8 cellular contexts compared by ENCODE assay signal in the genomic region with DNA sequence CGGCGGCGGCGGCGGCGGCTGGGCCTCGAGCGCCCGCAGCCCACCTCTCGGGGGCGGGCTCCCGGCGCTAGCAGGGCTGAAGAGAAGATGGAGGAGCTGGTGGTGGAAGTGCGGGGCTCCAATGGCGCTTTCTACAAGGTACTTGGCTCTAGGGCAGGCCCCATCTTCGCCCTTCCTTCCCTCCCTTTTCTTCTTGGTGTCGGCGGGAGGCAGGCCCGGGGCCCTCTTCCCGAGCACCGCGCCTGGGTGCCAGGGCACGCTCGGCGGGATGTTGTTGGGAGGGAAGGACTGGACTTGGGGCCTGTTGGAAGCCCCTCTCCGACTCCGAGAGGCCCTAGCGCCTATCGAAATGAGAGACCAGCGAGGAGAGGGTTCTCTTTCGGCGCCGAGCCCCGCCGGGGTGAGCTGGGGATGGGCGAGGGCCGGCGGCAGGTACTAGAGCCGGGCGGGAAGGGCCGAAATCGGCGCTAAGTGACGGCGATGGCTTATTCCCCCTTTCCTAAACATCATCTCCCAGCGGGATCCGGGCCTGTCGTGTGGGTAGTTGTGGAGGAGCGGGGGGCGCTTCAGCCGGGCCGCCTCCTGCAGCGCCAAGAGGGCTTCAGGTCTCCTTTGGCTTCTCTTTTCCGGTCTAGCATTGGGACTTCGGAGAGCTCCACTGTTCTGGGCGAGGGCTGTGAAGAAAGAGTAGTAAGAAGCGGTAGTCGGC. TPM values are rescaled to one million over a fixed set of nuclear protein-coding genes. Genes with fewer than 3 reads are reported as not detected.
DNase-seq lines count a peak whose midpoint lies in the region; ATAC-seq and TF ChIP-seq lines count a peak whose summit lies in the region.

No MANE protein-coding gene starts in this region.

- peak overlapping the region; percentile 76 for H3K4me3 ChIP-seq in astrocyte of the spinal cord (ENCODE audit: low read depth, low read length)

- peak; percentile 40 for ATAC-seq in GM19467 (IDR thresholded peaks at IDR 0.05; ENCODE audit: unreplicated experiment)
- peak; percentile 11 for ATAC-seq in HG03565 (IDR thresholded peaks at IDR 0.05; ENCODE audit: unreplicated experiment)

- in situ Hi-C loops in astrocyte of the spinal cord (cut with HindIII; ENCODE audit: low sequenced_read_pairs): no loop called here

- TF ChIP-seq CTCF in astrocyte of the spinal cord (IDR thresholded peaks at IDR 0.05; ENCODE audit: low read depth, low read length): no peak

- peak; percentile 30 for DNase-seq in DMS79 treated with DMSO at 0.1 percent for 48 hours (lab: John Stamatoyannopoulos, UW)
- peak; percentile 15 for DNase-seq in SK-N-DZ (ENCODE audit: low spot score)
- peak; percentile 32 for DNase-seq in astrocyte of the spinal cord (ENCODE audit: low read depth, low spot score)
- DNase-seq in hippocampal formation (lab: John Stamatoyannopoulos, UW): peak; percentile 3 to 48
- DNase-seq in retina: peak; percentile 81
- DNase-seq in NCI-H1694 (lab: John Stamatoyannopoulos, UW): no peak

RNA-seq across cellular contexts. Expression of a gene that starts 0.5 kb away (rescaled TPM):
- polyA plus RNA-seq in SK-N-DZ (2014; cell fraction: cytosol; rRNA removed): 23.9 and 25.0 TPM in 2 replicates
- 63.2 and 63.3 TPM in 2 replicates for polyA plus RNA-seq in SK-N-DZ (2014; cell fraction: nucleus; rRNA removed)
